Comparison of ENCODE assay signal across 1 cellular context in genomic region chr16:23902223-23903000, GRCh38.
TF ChIP-seq lines count a peak whose summit lies in the region.

No MANE protein-coding gene starts in this region.

TF ChIP-seq in K562, 482 proteins besides CTCF, POLR2A, EP300 and RAD21 (continued from another document and continues in another):
- TF ChIP-seq RREB1 (CRISPR knock-in tag; IDR thresholded peaks at IDR 0.05) = no peak
- TF ChIP-seq CBFA2T3 (IDR thresholded peaks at IDR 0.05) = 0 out of 2 replicates have a peak, but pooled peaks have one; percentile 3
- TF ChIP-seq ZNF239 (CRISPR knock-in tag; IDR thresholded peaks at IDR 0.05) = no peak
- TF ChIP-seq, protein P1, sequence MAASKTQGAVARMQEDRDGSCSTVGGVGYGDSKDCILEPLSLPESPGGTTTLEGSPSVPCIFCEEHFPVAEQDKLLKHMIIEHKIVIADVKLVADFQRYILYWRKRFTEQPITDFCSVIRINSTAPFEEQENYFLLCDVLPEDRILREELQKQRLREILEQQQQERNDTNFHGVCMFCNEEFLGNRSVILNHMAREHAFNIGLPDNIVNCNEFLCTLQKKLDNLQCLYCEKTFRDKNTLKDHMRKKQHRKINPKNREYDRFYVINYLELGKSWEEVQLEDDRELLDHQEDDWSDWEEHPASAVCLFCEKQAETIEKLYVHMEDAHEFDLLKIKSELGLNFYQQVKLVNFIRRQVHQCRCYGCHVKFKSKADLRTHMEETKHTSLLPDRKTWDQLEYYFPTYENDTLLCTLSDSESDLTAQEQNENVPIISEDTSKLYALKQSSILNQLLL (CRISPR knock-in tag; IDR thresholded peaks at IDR 0.05; ENCODE audit: borderline replicate concordance) = no peak
- TF ChIP-seq ZBTB43 (CRISPR knock-in tag; IDR thresholded peaks at IDR 0.05) = no peak
- TF ChIP-seq TAF7 (tag; IDR thresholded peaks at IDR 0.05) = 0 out of 2 replicates have a peak, but pooled peaks have one; percentile 20
- no peak for TF ChIP-seq FOXO4 (CRISPR knock-in tag; IDR thresholded peaks at IDR 0.05)
- TF ChIP-seq, protein P2, sequence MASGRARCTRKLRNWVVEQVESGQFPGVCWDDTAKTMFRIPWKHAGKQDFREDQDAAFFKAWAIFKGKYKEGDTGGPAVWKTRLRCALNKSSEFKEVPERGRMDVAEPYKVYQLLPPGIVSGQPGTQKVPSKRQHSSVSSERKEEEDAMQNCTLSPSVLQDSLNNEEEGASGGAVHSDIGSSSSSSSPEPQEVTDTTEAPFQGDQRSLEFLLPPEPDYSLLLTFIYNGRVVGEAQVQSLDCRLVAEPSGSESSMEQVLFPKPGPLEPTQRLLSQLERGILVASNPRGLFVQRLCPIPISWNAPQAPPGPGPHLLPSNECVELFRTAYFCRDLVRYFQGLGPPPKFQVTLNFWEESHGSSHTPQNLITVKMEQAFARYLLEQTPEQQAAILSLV (tag; IDR thresholded peaks at IDR 0.05) = no peak
- no peak for TF ChIP-seq CBX1 (IDR thresholded peaks at IDR 0.05; ENCODE audit: low read depth)
- no peak for TF ChIP-seq ZKSCAN1 (IDR thresholded peaks at IDR 0.05; ENCODE audit: low read depth, low read length)
- no peak; the same call in 1 of the 2 replicates for TF ChIP-seq PKNOX1 (IDR thresholded peaks at IDR 0.05)
- TF ChIP-seq NCOA1 (IDR thresholded peaks at IDR 0.05; ENCODE audit: low read depth) = peak; percentile 31; the same call in 1 of the 2 replicates
- TF ChIP-seq, protein P3, sequence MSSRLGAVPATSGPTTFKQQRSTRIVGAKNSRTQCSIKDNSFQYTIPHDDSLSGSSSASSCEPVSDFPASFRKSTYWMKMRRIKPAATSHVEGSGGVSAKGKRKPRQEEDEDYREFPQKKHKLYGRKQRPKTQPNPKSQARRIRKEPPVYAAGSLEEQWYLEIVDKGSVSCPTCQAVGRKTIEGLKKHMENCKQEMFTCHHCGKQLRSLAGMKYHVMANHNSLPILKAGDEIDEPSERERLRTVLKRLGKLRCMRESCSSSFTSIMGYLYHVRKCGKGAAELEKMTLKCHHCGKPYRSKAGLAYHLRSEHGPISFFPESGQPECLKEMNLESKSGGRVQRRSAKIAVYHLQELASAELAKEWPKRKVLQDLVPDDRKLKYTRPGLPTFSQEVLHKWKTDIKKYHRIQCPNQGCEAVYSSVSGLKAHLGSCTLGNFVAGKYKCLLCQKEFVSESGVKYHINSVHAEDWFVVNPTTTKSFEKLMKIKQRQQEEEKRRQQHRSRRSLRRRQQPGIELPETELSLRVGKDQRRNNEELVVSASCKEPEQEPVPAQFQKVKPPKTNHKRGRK (tag; IDR thresholded peaks at IDR 0.05) = peak; percentile 18; the same call in 1 of the 2 replicates
- 0 out of 2 replicates have a peak, but pooled peaks have one; percentile 31 for TF ChIP-seq KHSRP (IDR thresholded peaks at IDR 0.05)
- no peak for TF ChIP-seq MCM7 (IDR thresholded peaks at IDR 0.05)
- no peak for TF ChIP-seq GTF2F1 (IDR thresholded peaks at IDR 0.05; ENCODE audit: low read depth, low read length)
- TF ChIP-seq ZNF316 (IDR thresholded peaks at IDR 0.05) = 0 out of 2 replicates have a peak, but pooled peaks have one; percentile 14
- TF ChIP-seq ELF2 (CRISPR knock-in tag; IDR thresholded peaks at IDR 0.05) = no peak
- no peak for TF ChIP-seq ZNF280B (CRISPR knock-in tag; IDR thresholded peaks at IDR 0.05)
- TF ChIP-seq TCF3 (CRISPR knock-in tag; IDR thresholded peaks at IDR 0.05) = peak; percentile 21; the same call in 1 of the 2 replicates
- TF ChIP-seq ZNF41 (CRISPR knock-in tag; conservative IDR thresholded peaks at IDR 0.05) = no peak
- no peak; the same call in 1 of the 2 replicates for TF ChIP-seq CXXC5 (CRISPR knock-in tag; IDR thresholded peaks at IDR 0.05)
- TF ChIP-seq RBM34 (IDR thresholded peaks at IDR 0.05; ENCODE audit: borderline replicate concordance, insufficient read depth, low read length) = no peak
- no peak for TF ChIP-seq KDM5B (IDR thresholded peaks at IDR 0.05; ENCODE audit: insufficient replicate concordance, low read depth, low read length)
- no peak for TF ChIP-seq SAP30 (IDR thresholded peaks at IDR 0.05; ENCODE audit: borderline replicate concordance, insufficient read depth, low read depth, low read length, poor library complexity, severe bottlenecking)
- TF ChIP-seq POLR2AphosphoS2 (IDR thresholded peaks at IDR 0.05; ENCODE audit: low read length) = 0 out of 2 replicates have a peak, but pooled peaks have one; percentile 44
- TF ChIP-seq ILK (tag; IDR thresholded peaks at IDR 0.05; ENCODE audit: borderline replicate concordance, low read depth) = 0 out of 2 replicates have a peak, but pooled peaks have one; percentile 17
- no peak for TF ChIP-seq CBX5 (IDR thresholded peaks at IDR 0.05; ENCODE audit: borderline replicate concordance, low read depth)
- TF ChIP-seq UBTF (IDR thresholded peaks at IDR 0.05; ENCODE audit: borderline replicate concordance in 1 of 2, low read depth in 2 of 2, low read length in 2 of 2) = no peak
- TF ChIP-seq ARNT (IDR thresholded peaks at IDR 0.05) = 0 out of 4 replicates have a peak, but pooled peaks of 1 of the 2 experiments have one; percentile 31
- no peak for TF ChIP-seq MXD1 (CRISPR knock-in tag; IDR thresholded peaks at IDR 0.05; ENCODE audit: borderline replicate concordance, poor library complexity, severe bottlenecking)
- no peak for TF ChIP-seq RFX5 (IDR thresholded peaks at IDR 0.05; ENCODE audit: low read depth, low read length)
- TF ChIP-seq ZNF395 (CRISPR knock-in tag; IDR thresholded peaks at IDR 0.05) = peak; percentile 19; the same call in 1 of the 2 replicates
- TF ChIP-seq TCF7 (IDR thresholded peaks at IDR 0.05; ENCODE audit: borderline replicate concordance) = no peak
- no peak for TF ChIP-seq ZNF140 (CRISPR knock-in tag; IDR thresholded peaks at IDR 0.05)
- TF ChIP-seq JUND (IDR thresholded peaks at IDR 0.05; ENCODE audit: borderline replicate concordance, low read depth, low read length) = no peak
- no peak for TF ChIP-seq JUND (tag; IDR thresholded peaks at IDR 0.05; ENCODE audit: borderline replicate concordance, low read depth, low read length)
- TF ChIP-seq FOXJ2 (tag; IDR thresholded peaks at IDR 0.05) = no peak
- no peak for TF ChIP-seq ZNF263 (CRISPR knock-in tag; IDR thresholded peaks at IDR 0.05; ENCODE audit: borderline replicate concordance)
- TF ChIP-seq KLF16 (IDR thresholded peaks at IDR 0.05) = no peak
